15 cellular contexts compared by ENCODE assay signal in genomic region chr17:57608369-57609124, GRCh38.
DNase-seq lines count a peak whose midpoint lies in the region; ATAC-seq and TF ChIP-seq lines count a peak whose summit lies in the region.
"Had no signal": no experiment of that assay in that cellular context is flagged by ENCODE, and none has a peak within 500 bp of the region (broad histone marks: within the 10 kb centered on the region; RNA-seq: fewer than 3 reads in every experiment).

No MANE protein-coding gene starts in this region.

- H2AFZ ChIP-seq in hepatocyte (no peak overlapping the region), smooth muscle cell (ENCODE audit: low read depth) (no peak overlapping the region)
- H2AFZ ChIP-seq: GM23248 had no signal

- H3K27ac ChIP-seq in hepatocyte (peak overlapping the region; percentile 73), smooth muscle cell (ENCODE audit: low read depth) (no peak overlapping the region)
- H3K27ac ChIP-seq: GM23248, SK-N-MC had no signal

- no peak overlapping the region for H3K4me2 ChIP-seq in hepatocyte
- H3K4me2 ChIP-seq in smooth muscle cell, result no peak overlapping the region

- no peak overlapping the region for H3K9ac ChIP-seq in smooth muscle cell (ENCODE audit: low read depth)
- H3K9ac ChIP-seq: GM23248 had no signal

- peaks cover 87% of the 10 kb centered on the region for H3K4me1 Mint-ChIP-seq in activated CD8-positive, alpha-beta T cell treated with anti-CD3 and anti-CD28 coated beads, Interleukin-2, amount 10 ng/mL, durations not matched to agents 7 days and 5 days (ENCODE audit: low read depth)
- H3K4me1 Mint-ChIP-seq in activated CD8-positive, alpha-beta T cell treated with anti-CD3 and anti-CD28 coated beads for 36 hours (ENCODE audit: low read depth), result peaks cover 73% of the 10 kb centered on the region
- H3K4me1 Mint-ChIP-seq in T-cell, result peaks cover 50 to 90% (median 70%) of the 10 kb centered on the region in 3 donors
- H3K4me1 Mint-ChIP-seq in stimulated activated naive CD8-positive, alpha-beta T cell treated with anti-CD3 and anti-CD28 coated beads, Interleukin-15, amount 100 ng/mL, for 72 hours, result peaks cover 96% of the 10 kb centered on the region

- peak overlapping the region; percentile 72 for H3K27ac Mint-ChIP-seq in activated CD8-positive, alpha-beta T cell treated with anti-CD3 and anti-CD28 coated beads, Interleukin-2, amount 10 ng/mL, durations not matched to agents 7 days and 5 days
- no peak overlapping the region for H3K27ac Mint-ChIP-seq in activated CD8-positive, alpha-beta T cell treated with anti-CD3 and anti-CD28 coated beads for 36 hours
- H3K27ac Mint-ChIP-seq in T-cell, result peak overlapping the region; percentile 55 to 56
- peak overlapping the region; percentile 29 to 52 for H3K27ac Mint-ChIP-seq in stimulated activated naive CD8-positive, alpha-beta T cell treated with anti-CD3 and anti-CD28 coated beads, Interleukin-15, amount 100 ng/mL, for 72 hours

- peaks cover 5% of the 10 kb centered on the region for H3K36me3 Mint-ChIP-seq in activated CD8-positive, alpha-beta T cell treated with anti-CD3 and anti-CD28 coated beads, Interleukin-2, amount 10 ng/mL, durations not matched to agents 7 days and 5 days (ENCODE audit: low read depth)
- H3K36me3 Mint-ChIP-seq in activated CD8-positive, alpha-beta T cell treated with anti-CD3 and anti-CD28 coated beads for 36 hours (ENCODE audit: low read depth), result no peaks in the 10 kb centered on the region
- no peaks in the 10 kb centered on the region for H3K36me3 Mint-ChIP-seq in T-cell
- H3K36me3 Mint-ChIP-seq: activated naive CD4-positive, alpha-beta T cell treated with anti-CD3 and anti-CD28 coated beads, Interleukin-2, amount 50 U/mL, for 72 hours had no signal

- POLR2A ChIA-PET in activated CD8-positive, alpha-beta T cell treated with anti-CD3 and anti-CD28 coated beads, Interleukin-2, amount 10 ng/mL, durations not matched to agents 7 days and 5 days (lab: Charles Lee), result no interaction called here
- POLR2A ChIA-PET in activated CD8-positive, alpha-beta T cell treated with anti-CD3 and anti-CD28 coated beads for 36 hours (lab: Charles Lee), result interaction anchor here (0.7 to 1.0 kb wide), 2 partner anchors 9 to 18 kb away, joined by 3 to 4 read pairs; no protein-coding TSS in a partner anchor
- POLR2A ChIA-PET in T-cell (lab: Charles Lee), result no interaction called here

- H4K20me1 ChIP-seq in hepatocyte (ENCODE audit: insufficient read depth, poor library complexity, severe bottlenecking) (no peaks in the 10 kb centered on the region), smooth muscle cell (ENCODE audit: low read depth) (no peaks in the 10 kb centered on the region)

- no peak overlapping the region for H3K4me3 Mint-ChIP-seq in activated CD8-positive, alpha-beta T cell treated with anti-CD3 and anti-CD28 coated beads, Interleukin-2, amount 10 ng/mL, durations not matched to agents 7 days and 5 days
- H3K4me3 Mint-ChIP-seq in activated CD8-positive, alpha-beta T cell treated with anti-CD3 and anti-CD28 coated beads for 36 hours, result no peak overlapping the region
- no peak overlapping the region for H3K4me3 Mint-ChIP-seq in T-cell
- H3K4me3 Mint-ChIP-seq in stimulated activated naive CD8-positive, alpha-beta T cell treated with anti-CD3 and anti-CD28 coated beads, Interleukin-15, amount 100 ng/mL, for 72 hours, result no peak overlapping the region

- no peaks in the 10 kb centered on the region for H3K79me2 ChIP-seq in hepatocyte
- no peaks in the 10 kb centered on the region for H3K79me2 ChIP-seq in smooth muscle cell (ENCODE audit: low read depth)

- H3K9me3 ChIP-seq in hepatocyte (ENCODE audit: low read depth), result no peaks in the 10 kb centered on the region
- H3K9me3 ChIP-seq in smooth muscle cell (replicated peaks; ENCODE audit: low read depth), result no peaks in the 10 kb centered on the region

- no peaks in the 10 kb centered on the region for H3K36me3 ChIP-seq in hepatocyte (replicated peaks; ENCODE audit: insufficient read depth, low read depth)
- no peaks in the 10 kb centered on the region for H3K36me3 ChIP-seq in smooth muscle cell (ENCODE audit: low read depth)

- no peaks in the 10 kb centered on the region for H3K9me2 ChIP-seq in hepatocyte (replicated peaks; ENCODE audit: insufficient read depth)

- no peak for ATAC-seq in activated CD8-positive, alpha-beta T cell treated with anti-CD3 and anti-CD28 coated beads, Interleukin-2, amount 10 ng/mL, durations not matched to agents 7 days and 5 days
- no peak for ATAC-seq in activated CD8-positive, alpha-beta T cell treated with anti-CD3 and anti-CD28 coated beads for 36 hours
- ATAC-seq in T-cell (replicated peaks in 1 of 4), result no peak
- ATAC-seq in stimulated activated naive CD8-positive, alpha-beta T cell treated with anti-CD3 and anti-CD28 coated beads, Interleukin-15, amount 100 ng/mL, for 72 hours, result no peak
- ATAC-seq in GM21515 (IDR thresholded peaks at IDR 0.05; ENCODE audit: unreplicated experiment), result no peak
- ATAC-seq: left lobe of liver had no signal

- H3K9me3 Mint-ChIP-seq in activated CD8-positive, alpha-beta T cell treated with anti-CD3 and anti-CD28 coated beads, Interleukin-2, amount 10 ng/mL, durations not matched to agents 7 days and 5 days (ENCODE audit: insufficient read depth), result no peaks in the 10 kb centered on the region
- H3K9me3 Mint-ChIP-seq in activated CD8-positive, alpha-beta T cell treated with anti-CD3 and anti-CD28 coated beads for 36 hours, result no peaks in the 10 kb centered on the region
- no peaks in the 10 kb centered on the region for H3K9me3 Mint-ChIP-seq in T-cell
- no peaks in the 10 kb centered on the region for H3K9me3 Mint-ChIP-seq in stimulated activated naive CD8-positive, alpha-beta T cell treated with anti-CD3 and anti-CD28 coated beads, Interleukin-15, amount 100 ng/mL, for 72 hours
- H3K9me3 Mint-ChIP-seq: activated naive CD4-positive, alpha-beta T cell treated with anti-CD3 and anti-CD28 coated beads, Interleukin-2, amount 50 U/mL, for 72 hours had no signal

- H3K27me3 ChIP-seq in hepatocyte (no peaks in the 10 kb centered on the region), smooth muscle cell (ENCODE audit: low read depth) (no peaks in the 10 kb centered on the region)

- 90% methylated on average over 12 of the region's 12 CpGs for WGBS in hepatocyte (ENCODE audit: low lambda C conversion rate, missing lambda C conversion rate)
- WGBS in smooth muscle cell (ENCODE audit: low lambda C conversion rate), result 94% methylated on average over 12 of the region's 12 CpGs

- H3K27me3 Mint-ChIP-seq in activated CD8-positive, alpha-beta T cell treated with anti-CD3 and anti-CD28 coated beads, Interleukin-2, amount 10 ng/mL, durations not matched to agents 7 days and 5 days (ENCODE audit: low read depth), result no peaks in the 10 kb centered on the region
- H3K27me3 Mint-ChIP-seq in activated CD8-positive, alpha-beta T cell treated with anti-CD3 and anti-CD28 coated beads for 36 hours, result no peaks in the 10 kb centered on the region
- H3K27me3 Mint-ChIP-seq in T-cell, result no peaks in the 10 kb centered on the region
- H3K27me3 Mint-ChIP-seq in stimulated activated naive CD8-positive, alpha-beta T cell treated with anti-CD3 and anti-CD28 coated beads, Interleukin-15, amount 100 ng/mL, for 72 hours, result no peaks in the 10 kb centered on the region

- peaks cover 18% of the 10 kb centered on the region for H3K4me1 ChIP-seq in hepatocyte (ENCODE audit: insufficient read depth)
- peaks cover 25% of the 10 kb centered on the region for H3K4me1 ChIP-seq in smooth muscle cell (ENCODE audit: low read depth)

- H3F3A ChIP-seq in smooth muscle cell (ENCODE audit: low read depth), result no peaks in the 10 kb centered on the region

- no peak for TF ChIP-seq CTCF in activated CD8-positive, alpha-beta T cell treated with anti-CD3 and anti-CD28 coated beads for 36 hours (IDR thresholded peaks at IDR 0.05)
- no peak for TF ChIP-seq CTCF in hepatocyte (IDR thresholded peaks at IDR 0.05; ENCODE audit: poor library complexity)
- no peak for TF ChIP-seq CTCF in smooth muscle cell (IDR thresholded peaks at IDR 0.05; ENCODE audit: borderline replicate concordance, insufficient read depth, poor library complexity, severe bottlenecking)

- intact Hi-C loops in activated CD8-positive, alpha-beta T cell treated with anti-CD3 and anti-CD28 coated beads for 36 hours (cut with micrococcal nuclease), result loop anchor here (10.0 kb wide), 1 partner anchor 136 kb away; the partner anchor contains the start of gene CCDC182

- H3K4me3 ChIP-seq in hepatocyte (no peak overlapping the region), smooth muscle cell (no peak overlapping the region)
- H3K4me3 ChIP-seq: GM23248, SK-N-MC had no signal

- CTCF ChIA-PET in activated CD8-positive, alpha-beta T cell treated with anti-CD3 and anti-CD28 coated beads, Interleukin-2, amount 10 ng/mL, durations not matched to agents 7 days and 5 days (lab: Charles Lee), result interaction anchor here (5.5 to 12.8 kb wide), 2 partner anchors 10 to 62 kb away, joined by 31 to 196 read pairs; no protein-coding TSS in a partner anchor
- CTCF ChIA-PET in activated CD8-positive, alpha-beta T cell treated with anti-CD3 and anti-CD28 coated beads for 36 hours (lab: Charles Lee), result interaction anchor here (1.5 to 3.6 kb wide), 4 partner anchors 10 to 63 kb away, joined by 5 to 16 read pairs (median 12); no protein-coding TSS in a partner anchor
- CTCF ChIA-PET in T-cell (lab: Charles Lee), result no interaction called here

- no peak for DNase-seq in activated CD8-positive, alpha-beta T cell treated with anti-CD3 and anti-CD28 coated beads, Interleukin-2, amount 10 ng/mL, durations not matched to agents 7 days and 5 days
- DNase-seq in activated CD8-positive, alpha-beta T cell treated with anti-CD3 and anti-CD28 coated beads for 36 hours, result no peak
- peak in 1 of 34 experiments; percentile 20 for DNase-seq in T-cell
- no peak for DNase-seq in hepatocyte (ENCODE audit: low spot score)
- DNase-seq in stimulated activated naive CD8-positive, alpha-beta T cell treated with anti-CD3 and anti-CD28 coated beads, Interleukin-15, amount 100 ng/mL, for 72 hours, result no peak
- DNase-seq in HT-29 (ENCODE audit: low spot score), result no peak
- no peak for DNase-seq in smooth muscle cell (lab: John Stamatoyannopoulos, UW; ENCODE audit: unreplicated experiment)
- DNase-seq: erythroblast, NCI-H1105, retina had no signal

Comparison
In these comparisons a context has a peak if more than half of its experiments do, and no peak if none do; other contexts are left out.
1. CTCF ChIA-PET loops: an anchor here in activated CD8-positive, alpha-beta T cell treated with anti-CD3 and anti-CD28 coated beads, Interleukin-2, amount 10 ng/mL, durations not matched to agents 7 days and 5 days (5.5 to 12.8 kb wide) and activated CD8-positive, alpha-beta T cell treated with anti-CD3 and anti-CD28 coated beads for 36 hours (1.5 to 3.6 kb wide); none called in T-cell.